8 cellular contexts compared by ENCODE assay signal in genomic region chr13:97435297-97435682, GRCh38. TPM values are rescaled to one million over a fixed set of nuclear protein-coding genes. Genes with fewer than 3 reads are reported as not detected.
DNase-seq lines count a peak whose midpoint lies in the region; ATAC-seq and TF ChIP-seq lines count a peak whose summit lies in the region.

No MANE protein-coding gene starts in this region.

- peak overlapping the region; percentile 94 to 98 (median 98) for H3K27ac Mint-ChIP-seq in brain
- H3K27ac Mint-ChIP-seq in mesothelial cell of epicardium, result peak overlapping the region; percentile 94

- H3K4me3 Mint-ChIP-seq in brain (peak overlapping the region in 4 of 5 experiments; percentile 90 to 99 (median 95)), mesothelial cell of epicardium (peak overlapping the region; percentile 92)

- TF ChIP-seq CTCF in left ventricle myocardium inferior (IDR thresholded peaks at IDR 0.05; ENCODE audit: borderline replicate concordance) (no peak), brain (conservative IDR thresholded peaks at IDR 0.05) (no peak), mesothelial cell of epicardium (IDR thresholded peaks at IDR 0.05; ENCODE audit: unreplicated experiment) (no peak), vagina (IDR thresholded peaks at IDR 0.05) (no peak)

- H3K9me3 ChIP-seq in left ventricle myocardium inferior (replicated peaks) (no peaks in the 10 kb centered on the region), vagina (no peaks in the 10 kb centered on the region)

- H3K4me1 ChIP-seq in left ventricle myocardium inferior (peaks cover 74% of the 10 kb centered on the region), vagina (peaks cover 47% of the 10 kb centered on the region)

- H3K36me3 Mint-ChIP-seq in brain (peaks cover 4% of the 10 kb centered on the region), mesothelial cell of epicardium (no peaks in the 10 kb centered on the region)

- no peak for TF ChIP-seq POLR2A in vagina (IDR thresholded peaks at IDR 0.05)

- no peak for ATAC-seq in Right ventricle myocardium inferior
- ATAC-seq in HG02970 (IDR thresholded peaks at IDR 0.05; ENCODE audit: low FRiP score, unreplicated experiment), result no peak

- H3K27me3 Mint-ChIP-seq in brain, result peaks cover 20% of the 10 kb centered on the region
- H3K27me3 Mint-ChIP-seq in mesothelial cell of epicardium (ENCODE audit: low read depth), result no peaks in the 10 kb centered on the region

- H3K9me3 Mint-ChIP-seq in brain, result no peaks in the 10 kb centered on the region
- no peaks in the 10 kb centered on the region for H3K9me3 Mint-ChIP-seq in mesothelial cell of epicardium

- H3K36me3 ChIP-seq in left ventricle myocardium inferior (peaks cover 4% of the 10 kb centered on the region), vagina (no peaks in the 10 kb centered on the region)

- H3K27ac ChIP-seq in left ventricle myocardium inferior (replicated peaks), result peak overlapping the region; percentile 100
- no peak overlapping the region for H3K27ac ChIP-seq in vagina

- intact Hi-C loops in left ventricle myocardium inferior (cut with micrococcal nuclease) (no loop called here), Right ventricle myocardium inferior (cut with DNase I) (loop anchor here (10.0 kb wide), 1 partner anchor 370 kb away; no protein-coding TSS in a partner anchor), vagina (cut with DNase I) (loop anchor here (10.0 kb wide), 1 partner anchor 320 kb away; no protein-coding TSS in a partner anchor)

- H3K4me3 ChIP-seq in left ventricle myocardium inferior, result peak overlapping the region; percentile 95
- peak overlapping the region; percentile 88 to 90 for H3K4me3 ChIP-seq in vagina

- H3K27me3 ChIP-seq in left ventricle myocardium inferior (ENCODE audit: low read depth) (no peaks in the 10 kb centered on the region), vagina (no peaks in the 10 kb centered on the region)

- H3K4me1 Mint-ChIP-seq in brain, result peaks cover 20% of the 10 kb centered on the region
- peaks cover 40% of the 10 kb centered on the region for H3K4me1 Mint-ChIP-seq in mesothelial cell of epicardium

- DNase-seq in left ventricle myocardium inferior, result no peak
- DNase-seq in Right ventricle myocardium inferior (ENCODE audit: missing footprints), result no peak
- no peak for DNase-seq in mesothelial cell of epicardium (ENCODE audit: low spot score in 2 of 2, unreplicated experiment in 2 of 2)
- no peak for DNase-seq in vagina (ENCODE audit: extremely low spot score in 2 of 2)
- DNase-seq in HPDE6-E6E7 (ENCODE audit: extremely low spot score), result no peak
- no peak for DNase-seq in NCI-H82 treated with DMSO at 0.1 percent for 48 hours (lab: John Stamatoyannopoulos, UW; ENCODE audit: unreplicated experiment)

RNA-seq across cellular contexts. Expression of gene RAP2A, which starts 1.3 kb away (rescaled TPM):
- total RNA-seq in left ventricle myocardium inferior (15.1 TPM), Right ventricle myocardium inferior (20.1 TPM), mesothelial cell of epicardium (28.7 to 31.8 TPM (median 31.3 TPM) in 3 replicates), vagina (19.6 TPM)
- polyA plus RNA-seq in brain (ENCODE audit: insufficient read depth, low read depth, low replicate concordance), result 15.3 TPM
